Comparison of ENCODE assay signal across 13 cellular contexts in genomic region chr12:122489038-122489437, GRCh38.
"Had no signal": no experiment of that assay in that cellular context is flagged by ENCODE, and none has a peak within 500 bp of the region (broad histone marks: within the 10 kb centered on the region; RNA-seq: fewer than 3 reads in every experiment).

No MANE protein-coding gene starts in this region.

- H3K9me3 Mint-ChIP-seq: activated CD4-positive, alpha-beta T cell treated with anti-CD3 and anti-CD28 coated beads, Interleukin-2, amount 10 ng/mL, durations not matched to agents 7 days and 5 days; activated T-cell treated with anti-CD3 and anti-CD28 coated beads, Interleukin-2, amount 50 U/mL, for 4 hours; naive thymus-derived CD8-positive, alpha-beta T cell had no signal

- H3K27me3 Mint-ChIP-seq: activated CD4-positive, alpha-beta T cell treated with anti-CD3 and anti-CD28 coated beads, Interleukin-2, amount 10 ng/mL, durations not matched to agents 7 days and 5 days; naive thymus-derived CD8-positive, alpha-beta T cell had no signal

- H3K27me3 ChIP-seq: heart left ventricle, right atrium auricular region, thyroid gland had no signal

- H3K9me3 ChIP-seq: heart left ventricle, mucosa of descending colon, right atrium auricular region, thyroid gland had no signal

- H3K4me3 ChIP-seq: heart left ventricle, mucosa of descending colon, right atrium auricular region, smooth muscle cell, thyroid gland had no signal

- H3K27ac ChIP-seq: heart left ventricle, right atrium auricular region, thyroid gland had no signal

- H3K4me1 ChIP-seq: heart left ventricle, right atrium auricular region, thyroid gland had no signal

- DNase-seq: activated CD4-positive, alpha-beta T cell treated with anti-CD3 and anti-CD28 coated beads, Interleukin-2, amount 10 ng/mL, durations not matched to agents 7 days and 5 days; activated gamma-delta T cell treated with Interleukin-2 at 50 U/mL for 16 hours; activated T-cell treated with anti-CD3 and anti-CD28 coated beads, Interleukin-2, amount 50 U/mL, for 4 hours; central memory CD4-positive, alpha-beta T cell; effector memory CD4-positive, alpha-beta T cell; heart left ventricle; mucosa of descending colon; naive thymus-derived CD8-positive, alpha-beta T cell; posterior cingulate gyrus; T-helper 9 cell; thyroid gland had no signal

- H3K4me3 Mint-ChIP-seq: activated CD4-positive, alpha-beta T cell treated with anti-CD3 and anti-CD28 coated beads, Interleukin-2, amount 10 ng/mL, durations not matched to agents 7 days and 5 days; activated T-cell treated with anti-CD3 and anti-CD28 coated beads, Interleukin-2, amount 50 U/mL, for 4 hours; naive thymus-derived CD8-positive, alpha-beta T cell had no signal

- H3K27ac Mint-ChIP-seq: activated CD4-positive, alpha-beta T cell treated with anti-CD3 and anti-CD28 coated beads, Interleukin-2, amount 10 ng/mL, durations not matched to agents 7 days and 5 days had no signal
